ENCODE assay signal across 8 cellular contexts in genomic region chr13:40983725-40984669, GRCh38. TPM values are rescaled to one million over a fixed set of nuclear protein-coding genes. Genes with fewer than 3 reads are reported as not detected.
DNase-seq lines count a peak whose midpoint lies in the region; ATAC-seq and TF ChIP-seq lines count a peak whose summit lies in the region.

No MANE protein-coding gene starts in this region.

- peak overlapping the region; percentile 95 for H3K4me3 Mint-ChIP-seq in activated naive CD4-positive, alpha-beta T cell treated with anti-CD3 and anti-CD28 coated beads, Interleukin-2, amount 50 U/mL, for 24 hours
- peak overlapping the region; percentile 91 for H3K4me3 Mint-ChIP-seq in activated naive CD8-positive, alpha-beta T cell treated with anti-CD3 and anti-CD28 coated beads, Interleukin-2, amount 50 U/mL, for 24 hours
- peak overlapping the region; percentile 12 for H3K4me3 Mint-ChIP-seq in type B pancreatic cell

- H3K36me3 Mint-ChIP-seq in activated naive CD4-positive, alpha-beta T cell treated with anti-CD3 and anti-CD28 coated beads, Interleukin-2, amount 50 U/mL, for 24 hours, result peaks cover 9% of the 10 kb centered on the region
- H3K36me3 Mint-ChIP-seq in activated naive CD8-positive, alpha-beta T cell treated with anti-CD3 and anti-CD28 coated beads, Interleukin-2, amount 50 U/mL, for 24 hours (ENCODE audit: low read depth), result peaks cover 12% of the 10 kb centered on the region
- no peaks in the 10 kb centered on the region for H3K36me3 Mint-ChIP-seq in type B pancreatic cell

- H3K4me3 ChIP-seq in lung, result no peak overlapping the region

- ATAC-seq in activated naive CD8-positive, alpha-beta T cell treated with anti-CD3 and anti-CD28 coated beads, Interleukin-2, amount 50 U/mL, for 24 hours, result peak; percentile 26
- ATAC-seq in lung (ENCODE audit: insufficient read depth, low FRiP score) (no peak), GM21423 (IDR thresholded peaks at IDR 0.05; ENCODE audit: unreplicated experiment) (no peak)

- no peaks in the 10 kb centered on the region for H3K27me3 Mint-ChIP-seq in activated naive CD4-positive, alpha-beta T cell treated with anti-CD3 and anti-CD28 coated beads, Interleukin-2, amount 50 U/mL, for 24 hours
- no peaks in the 10 kb centered on the region for H3K27me3 Mint-ChIP-seq in activated naive CD8-positive, alpha-beta T cell treated with anti-CD3 and anti-CD28 coated beads, Interleukin-2, amount 50 U/mL, for 24 hours
- no peaks in the 10 kb centered on the region for H3K27me3 Mint-ChIP-seq in type B pancreatic cell

- TF ChIP-seq CTCF in lung (IDR thresholded peaks at IDR 0.05; ENCODE audit: control extremely low read depth, extremely low read depth) (no peak), type B pancreatic cell (conservative IDR thresholded peaks at IDR 0.05) (no peak), GM10266 (IDR thresholded peaks at IDR 0.05; ENCODE audit: control insufficient read depth, insufficient read depth, low read depth, missing control alignments) (no peak)

- H3K9me3 ChIP-seq in lung (ENCODE audit: control insufficient read depth in 2 of 2, insufficient read depth in 1 of 2, low read length in 1 of 2), result no peaks in the 10 kb centered on the region

- no peaks in the 10 kb centered on the region for H3K27me3 ChIP-seq in lung (ENCODE audit: control insufficient read depth, insufficient read depth)

- H3K36me3 ChIP-seq in lung (ENCODE audit: control insufficient read depth in 2 of 2, insufficient read depth in 2 of 2, low read length in 2 of 2), result no peaks in the 10 kb centered on the region

- no peaks in the 10 kb centered on the region for H3K9me3 Mint-ChIP-seq in activated naive CD4-positive, alpha-beta T cell treated with anti-CD3 and anti-CD28 coated beads, Interleukin-2, amount 50 U/mL, for 24 hours
- H3K9me3 Mint-ChIP-seq in activated naive CD8-positive, alpha-beta T cell treated with anti-CD3 and anti-CD28 coated beads, Interleukin-2, amount 50 U/mL, for 24 hours, result no peaks in the 10 kb centered on the region
- no peaks in the 10 kb centered on the region for H3K9me3 Mint-ChIP-seq in type B pancreatic cell

- 66 to 69% methylated on average over 4 of the region's 4 CpGs for WGBS in lung, 2 donors

- peaks cover 60% of the 10 kb centered on the region for H3K4me1 Mint-ChIP-seq in activated naive CD4-positive, alpha-beta T cell treated with anti-CD3 and anti-CD28 coated beads, Interleukin-2, amount 50 U/mL, for 24 hours
- peaks cover 71% of the 10 kb centered on the region for H3K4me1 Mint-ChIP-seq in activated naive CD8-positive, alpha-beta T cell treated with anti-CD3 and anti-CD28 coated beads, Interleukin-2, amount 50 U/mL, for 24 hours
- peaks cover 22% of the 10 kb centered on the region for H3K4me1 Mint-ChIP-seq in type B pancreatic cell (ENCODE audit: unreplicated experiment)

- H3K27ac ChIP-seq in lung (ENCODE audit: low read depth in 1 of 2, low read length in 1 of 2), result peak overlapping the region; percentile 86 to 87

- DNase-seq in activated naive CD4-positive, alpha-beta T cell treated with Interleukin-2 at 50 U/mL for 16 hours, result no peak
- DNase-seq in activated naive CD8-positive, alpha-beta T cell treated with anti-CD3 and anti-CD28 coated beads, Interleukin-2, amount 50 U/mL, for 24 hours, result no peak
- no peak for DNase-seq in lung (ENCODE audit: low spot score)
- DNase-seq in type B pancreatic cell (ENCODE audit: extremely low spot score, unreplicated experiment), result no peak
- DNase-seq in posterior vena cava (ENCODE audit: low spot score), result no peak
- DNase-seq in GM10266 (ENCODE audit: extremely low spot score), result no peak

- intact Hi-C loops in posterior vena cava (cut with DNase I), result loop anchor here in 1 of 2 donors (10.0 kb wide), 1 partner anchor 71 kb away; no protein-coding TSS in a partner anchor

- H3K27ac Mint-ChIP-seq in activated naive CD4-positive, alpha-beta T cell treated with anti-CD3 and anti-CD28 coated beads, Interleukin-2, amount 50 U/mL, for 24 hours, result peak overlapping the region; percentile 99
- H3K27ac Mint-ChIP-seq in activated naive CD8-positive, alpha-beta T cell treated with anti-CD3 and anti-CD28 coated beads, Interleukin-2, amount 50 U/mL, for 24 hours, result peak overlapping the region; percentile 93
- peak overlapping the region; percentile 54 for H3K27ac Mint-ChIP-seq in type B pancreatic cell

- peaks cover 3 to 22% of the 10 kb centered on the region in 2 donors for H3K4me1 ChIP-seq in lung (ENCODE audit: control insufficient read depth in 2 of 2, insufficient read depth in 2 of 2, low read length in 2 of 2)

RNA-seq across cellular contexts. Expression of gene ELF1, which starts 35.1 kb away (rescaled TPM):
- 100 to 1,000 TPM in 1 of 2 donors, 10 to 100 TPM in 1; 70.6 to 107 TPM for total RNA-seq in lung
- 10 to 100 TPM; 10.8 to 56.5 TPM for polyA plus RNA-seq in lung
- total RNA-seq in type B pancreatic cell (ENCODE audit: low replicate concordance), result 47.4 and 97.2 TPM in 2 replicates
- 10 to 100 TPM; 56.2 to 56.3 TPM for total RNA-seq in posterior vena cava

Comparison
In these comparisons a context has a peak if more than half of its experiments do, and no peak if none do; other contexts are left out.
1. H3K4me3 Mint-ChIP-seq: peak in every context shown above with its lines; median percentile 95 in activated naive CD4-positive, alpha-beta T cell treated with anti-CD3 and anti-CD28 coated beads, Interleukin-2, amount 50 U/mL, for 24 hours; 91 in activated naive CD8-positive, alpha-beta T cell treated with anti-CD3 and anti-CD28 coated beads, Interleukin-2, amount 50 U/mL, for 24 hours; 12 in type B pancreatic cell.